ENCODE assay signal across 15 cellular contexts in the genomic region with DNA sequence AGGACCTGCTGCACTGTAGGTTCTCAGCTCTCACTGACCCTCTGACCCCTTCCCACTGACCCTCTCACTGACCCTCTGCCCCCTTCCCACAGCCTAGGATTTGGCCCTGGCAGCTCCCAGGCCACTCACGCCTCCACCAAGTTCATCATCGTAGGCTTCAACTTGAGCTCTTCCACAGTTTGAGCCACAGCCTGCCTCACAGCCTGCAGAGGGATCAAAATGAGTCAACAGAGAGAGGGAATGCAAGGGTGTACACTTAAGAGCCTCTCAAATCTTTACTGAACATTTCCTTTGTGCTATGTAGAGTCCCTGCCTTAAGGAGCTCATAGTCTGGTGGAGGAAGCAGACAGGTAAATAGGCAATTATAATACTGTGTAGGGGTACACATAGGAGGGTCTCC. TPM values are rescaled to one million over a fixed set of nuclear protein-coding genes. Genes with fewer than 3 reads are reported as not detected.
"Had no signal": no experiment of that assay in that cellular context is flagged by ENCODE, and none has a peak within 500 bp of the region (broad histone marks: within the 10 kb centered on the region; RNA-seq: fewer than 3 reads in every experiment).

No MANE protein-coding gene starts in this region.

- H3K27me3 Mint-ChIP-seq: activated naive CD8-positive, alpha-beta T cell; T-cell had no signal

- DNase-seq: activated gamma-delta T cell, anterior cingulate cortex, dermis blood vessel endothelial cell, endodermal cell, erythroblast, hypothalamus, lower lobe of right lung, posterior cingulate gyrus, substantia nigra, T-cell, transverse colon had no signal

- H3K9me3 Mint-ChIP-seq: endodermal cell, mesothelial cell of epicardium, T-cell had no signal

- H3K4me1 Mint-ChIP-seq: endodermal cell, mesothelial cell of epicardium had no signal

- H3K9me3 ChIP-seq: lower lobe of right lung, transverse colon had no signal

- H3K27ac Mint-ChIP-seq: activated naive CD8-positive, alpha-beta T cell; endodermal cell; mesothelial cell of epicardium had no signal

- ATAC-seq: T-cell had no signal

- H3K4me3 Mint-ChIP-seq: activated naive CD8-positive, alpha-beta T cell; endodermal cell; mesothelial cell of epicardium; T-cell had no signal

RNA-seq across cellular contexts. Expression of a gene that starts 12.1 kb away (rescaled TPM):
- total RNA-seq: cerebellum, dermis blood vessel endothelial cell, endodermal cell, mesothelial cell of epicardium, myocyte, transverse colon had no signal

RNA-seq across cellular contexts. Expression of a gene that starts 23.6 kb away (rescaled TPM):
- total RNA-seq: endodermal cell, mesothelial cell of epicardium had no signal
